Comparison of ENCODE assay signal across 8 cellular contexts in genomic region chr6:7389451-7390217, GRCh38. TPM values are rescaled to one million over a fixed set of nuclear protein-coding genes. Genes with fewer than 3 reads are reported as not detected.
DNase-seq lines count a peak whose midpoint lies in the region; ATAC-seq and TF ChIP-seq lines count a peak whose summit lies in the region.

TSS of gene CAGE1 (minus strand) at chr6:7389742. CDS start at chr6:7387173, 2,569 bp downstream.
TSS of gene RIOK1 (plus strand) at chr6:7389808. CDS start at chr6:7390003, 195 bp downstream.

- no peaks in the 10 kb centered on the region for H3K9me3 ChIP-seq in right lobe of liver

- peak in 3 of 4 donors; percentile 15 to 21 (median 15) for TF ChIP-seq CTCF in right lobe of liver (IDR thresholded peaks at IDR 0.05)

- no peaks in the 10 kb centered on the region for H3K27me3 ChIP-seq in right lobe of liver

- peak; percentile 99 for ATAC-seq in GM19395 (IDR thresholded peaks at IDR 0.05; ENCODE audit: unreplicated experiment)
- peak; percentile 88 for ATAC-seq in HG03558 (IDR thresholded peaks at IDR 0.05; ENCODE audit: extremely low read depth, unreplicated experiment)
- ATAC-seq in right lobe of liver, result peak; percentile 99 to 100 (median 99)

- H3K4me3 ChIP-seq in right lobe of liver, result peak within 1 kb of the TSS; percentile 54 to 89 (median 75)

- intact Hi-C loops in right lobe of liver (cut with DNase I), result no loop called here

- peak; percentile 97 for DNase-seq in CD1c-positive myeloid dendritic cell (ENCODE audit: extremely low spot score)
- DNase-seq in NCI-H748 (lab: John Stamatoyannopoulos, UW; ENCODE audit: unreplicated experiment), result peak; percentile 96
- peak; percentile 93 to 94 for DNase-seq in activated CD4-positive, alpha-beta T cell treated with anti-CD3 and anti-CD28 coated beads, Interleukin-2, amount 50 U/mL, for 4 hours
- DNase-seq in dermis microvascular lymphatic vessel endothelial cell (ENCODE audit: low read depth in 2 of 2), result peak; percentile 90 to 98
- peak; percentile 96 to 97 (median 96) for DNase-seq in right lobe of liver
- DNase-seq in stimulated activated CD4-positive, alpha-beta T cell treated with anti-CD3 and anti-CD28 coated beads, Interleukin-4, amount 100 ng/mL, for 24 hours, result peak; percentile 97

- peaks cover 0 to 9% (median under 1%) of the 10 kb centered on the region in 4 donors for H3K36me3 ChIP-seq in right lobe of liver

- 0% methylated on average over 17 of the region's 62 CpGs for WGBS in right lobe of liver (ENCODE audit: insufficient coverage, low coverage, low lambda C conversion rate, missing lambda C conversion rate)

- TF ChIP-seq POLR2A in right lobe of liver (IDR thresholded peaks at IDR 0.05), result peak; percentile 83

- H3K4me1 ChIP-seq in right lobe of liver, result peaks cover 0 to 20% (median 0%) of the 10 kb centered on the region in 4 donors

- peak within 1 kb of the TSS; percentile 38 to 81 (median 80) for H3K27ac ChIP-seq in right lobe of liver

RNA-seq across cellular contexts. Expression of gene CAGE1, which starts in this region (rescaled TPM):
- total RNA-seq in dermis microvascular lymphatic vessel endothelial cell, result under 0.01 and 0.13 TPM in 2 replicates
- not detected for total RNA-seq in right lobe of liver

RNA-seq across cellular contexts. Expression of gene RIOK1, which starts in this region (rescaled TPM):
- 16.6 and 17.3 TPM in 2 replicates for total RNA-seq in dermis microvascular lymphatic vessel endothelial cell
- total RNA-seq in right lobe of liver, result 1 to 10 TPM; 4.6 to 7.9 (median 6.7) TPM

Comparison
In these comparisons a context has a peak if more than half of its experiments do, and no peak if none do; other contexts are left out.
1. Peak in every context shown above with its lines: DNase-seq, ATAC-seq, H3K4me3 ChIP-seq and H3K27ac ChIP-seq.